ENCODE assay signal across 8 cellular contexts in genomic region chr19:41521860-41522555, GRCh38. TPM values are rescaled to one million over a fixed set of nuclear protein-coding genes. Genes with fewer than 3 reads are reported as not detected.
DNase-seq lines count a peak whose midpoint lies in the region; ATAC-seq and TF ChIP-seq lines count a peak whose summit lies in the region.

No MANE protein-coding gene starts in this region.

- DNase-seq in Right ventricle myocardium inferior (ENCODE audit: missing footprints), result peak; percentile 76
- DNase-seq in cardiac septum (ENCODE audit: low spot score), result no peak
- peak; percentile 54 for DNase-seq in activated CD4-positive, CD25-positive, alpha-beta regulatory T cell treated with anti-CD3 and anti-CD28 coated beads, Interleukin-2, amount 50 U/mL, for 72 hours
- DNase-seq in endothelial cell (ENCODE audit: low spot score), result peak; percentile 28
- DNase-seq in NCI-H446 treated with DMSO at 0.1 percent for 48 hours (lab: John Stamatoyannopoulos, UW), result no peak
- no peak for DNase-seq in GM10248 (ENCODE audit: extremely low spot score)

- TF ChIP-seq CTCF in endothelial cell (IDR thresholded peaks at IDR 0.05; ENCODE audit: unreplicated experiment), result no peak
- no peak for TF ChIP-seq CTCF in GM10248 (IDR thresholded peaks at IDR 0.05; ENCODE audit: control extremely low read depth, extremely low read depth, low read depth, missing control alignments)

- H3K9me3 Mint-ChIP-seq in endothelial cell (ENCODE audit: unreplicated experiment), result no peaks in the 10 kb centered on the region

- ATAC-seq in Right ventricle myocardium inferior, result peak; percentile 28
- ATAC-seq in GM21447 (IDR thresholded peaks at IDR 0.05; ENCODE audit: unreplicated experiment), result no peak

- H3K27me3 Mint-ChIP-seq in endothelial cell (ENCODE audit: unreplicated experiment), result peaks cover 7% of the 10 kb centered on the region

- CTCF ChIA-PET in GM10248 (lab: Yijun Ruan, JAX), result interaction anchor here (1.5 kb wide), 1 partner anchor 73 kb away, joined by 3 read pairs; no protein-coding TSS in a partner anchor

- H3K36me3 Mint-ChIP-seq in endothelial cell (ENCODE audit: low read depth, unreplicated experiment), result no peaks in the 10 kb centered on the region

- peak overlapping the region in 16 of 21 experiments; percentile 28 to 84 (median 64) for H3K27ac ChIP-seq in skin epidermis

- peak overlapping the region; percentile 79 for H3K4me3 Mint-ChIP-seq in endothelial cell (ENCODE audit: unreplicated experiment)

- H3K4me3 ChIP-seq in skin epidermis, result peak overlapping the region; percentile 13 to 41 (median 38)

- H3K4me1 Mint-ChIP-seq in endothelial cell (ENCODE audit: unreplicated experiment), result peaks cover 10% of the 10 kb centered on the region

- H3K27ac Mint-ChIP-seq in endothelial cell (ENCODE audit: unreplicated experiment), result peak overlapping the region; percentile 42

- POLR2A ChIA-PET in GM10248 (lab: Yijun Ruan, JAX), result interaction anchor here (1.1 to 1.5 kb wide), 2 partner anchors 8 to 10 kb away, joined by 5 to 7 read pairs; no protein-coding TSS in a partner anchor

- intact Hi-C loops in Right ventricle myocardium inferior (cut with DNase I), result no loop called here
- intact Hi-C loops in cardiac septum (cut with DNase I), result no loop called here

RNA-seq across cellular contexts. Expression of gene CEACAM21, which starts 54.0 kb away (rescaled TPM):
- total RNA-seq in Right ventricle myocardium inferior, result 0.76 TPM
- 0.27 TPM for total RNA-seq in cardiac septum
- 74.1 TPM for total RNA-seq in endothelial cell (ENCODE audit: unreplicated experiment)

Comparison
In these comparisons a context has a peak if more than half of its experiments do, and no peak if none do; other contexts are left out.
1. DNase-seq: peak in Right ventricle myocardium inferior (single experiment), activated CD4-positive, CD25-positive, alpha-beta regulatory T cell treated with anti-CD3 and anti-CD28 coated beads, Interleukin-2, amount 50 U/mL, for 72 hours (single experiment) and endothelial cell (single experiment); none in cardiac septum (single experiment), NCI-H446 treated with DMSO at 0.1 percent for 48 hours (single experiment) and GM10248 (single experiment).
2. RNA of gene CEACAM21, which starts 54.0 kb away (total RNA-seq): 74.1 TPM in endothelial cell (single experiment); 0.76 TPM in Right ventricle myocardium inferior (single experiment) and 0.27 TPM in cardiac septum (single experiment); every median in the first group is over 10 times any median in the second.